In the genomic region with DNA sequence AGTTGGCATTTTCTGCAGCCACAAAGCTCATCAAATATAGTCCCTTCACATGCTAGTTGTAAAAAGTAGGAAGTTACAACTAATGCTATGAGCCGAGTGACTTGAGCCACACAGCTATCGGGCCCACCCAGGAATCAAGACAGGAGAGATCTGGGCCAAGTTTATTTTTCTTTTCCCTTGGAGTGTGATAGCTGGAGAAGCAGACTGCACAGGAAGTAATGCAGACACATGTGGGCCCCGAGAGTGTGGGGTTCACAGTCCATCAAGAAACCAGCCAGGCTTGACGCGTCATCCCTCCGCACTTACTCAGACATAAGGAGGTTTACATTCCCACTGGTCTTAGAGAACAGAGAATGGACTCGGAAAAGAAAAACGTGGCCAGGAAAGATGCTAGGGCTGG, we compare ENCODE assay signal across 19 cellular contexts.
DNase-seq lines count a peak whose midpoint lies in the region; ATAC-seq, FAIRE-seq and TF ChIP-seq lines count a peak whose summit lies in the region.
"Had no signal": no experiment of that assay in that cellular context is flagged by ENCODE, and none has a peak within 500 bp of the region (broad histone marks: within the 10 kb centered on the region; RNA-seq: fewer than 3 reads in every experiment).

No MANE protein-coding gene starts in this region.

- H3K27me3 ChIP-seq in heart left ventricle (no peaks in the 10 kb centered on the region), right atrium auricular region (no peaks in the 10 kb centered on the region), astrocyte (ENCODE audit: insufficient read depth, low read length) (no peaks in the 10 kb centered on the region), thoracic aorta (replicated peaks; ENCODE audit: insufficient read depth) (no peaks in the 10 kb centered on the region)
- H3K27me3 ChIP-seq: dorsolateral prefrontal cortex had no signal

- H3K4me1 ChIP-seq in heart left ventricle (peaks cover 0 to 28% (median 3%) of the 10 kb centered on the region in 12 donors), right atrium auricular region (no peaks in the 10 kb centered on the region), astrocyte (ENCODE audit: insufficient read depth, low read length) (peaks cover 41% of the 10 kb centered on the region), thoracic aorta (ENCODE audit: control insufficient read depth in 1 of 2, low read depth in 2 of 2) (peaks cover 7 to 29% of the 10 kb centered on the region in 2 donors)

- H4K20me1 ChIP-seq in astrocyte (ENCODE audit: insufficient read depth, low read length): no peaks in the 10 kb centered on the region

- intact Hi-C loops in heart left ventricle (cut with DNase I): no loop called here

- ATAC-seq in heart left ventricle (peak; percentile 33 to 93 (median 43)), thoracic aorta (ENCODE audit: insufficient number of reproducible peaks, low FRiP score, low read depth) (peak; percentile 16), GM19035 (IDR thresholded peaks at IDR 0.05; ENCODE audit: unreplicated experiment) (no peak), HG02981 (IDR thresholded peaks at IDR 0.05; ENCODE audit: unreplicated experiment) (no peak)
- ATAC-seq: T-cell had no signal

- peak; percentile 62 for FAIRE-seq in astrocyte (lab: Jason Lieb, UNC)
- FAIRE-seq: keratinocyte, small intestine had no signal

- no peak overlapping the region for H3K27ac ChIP-seq in heart left ventricle
- H3K27ac ChIP-seq in right atrium auricular region: no peak overlapping the region
- H3K27ac ChIP-seq in astrocyte (ENCODE audit: low read depth, low read length): peak overlapping the region; percentile 94
- peak overlapping the region in 1 of 2 donors; percentile 40 for H3K27ac ChIP-seq in thoracic aorta
- H3K27ac ChIP-seq: dorsolateral prefrontal cortex had no signal

- TF ChIP-seq POLR2A in heart left ventricle (IDR thresholded peaks at IDR 0.05): no peak

- H3K9me3 ChIP-seq in heart left ventricle: peaks cover 0 to 13% (median 0%) of the 10 kb centered on the region in 12 donors
- peaks cover 0 to 15% of the 10 kb centered on the region in 2 donors for H3K9me3 ChIP-seq in right atrium auricular region
- no peaks in the 10 kb centered on the region for H3K9me3 ChIP-seq in astrocyte (ENCODE audit: insufficient read depth, low read depth, low read length)
- peaks cover 2% of the 10 kb centered on the region for H3K9me3 ChIP-seq in thoracic aorta

- H2AFZ ChIP-seq in astrocyte (ENCODE audit: low read depth, low read length): peak overlapping the region; percentile 26

- peaks cover 17% of the 10 kb centered on the region for H3K9me3 Mint-ChIP-seq in astrocyte (ENCODE audit: unreplicated experiment)
- H3K9me3 Mint-ChIP-seq: neural crest cell had no signal

- H3K4me1 Mint-ChIP-seq in astrocyte (ENCODE audit: low read depth, unreplicated experiment): peaks cover 49% of the 10 kb centered on the region
- H3K4me1 Mint-ChIP-seq: activated naive CD8-positive, alpha-beta T cell treated with anti-CD3 and anti-CD28 coated beads, Interleukin-2, amount 10 ng/mL, durations not matched to agents 7 days and 5 days; T-cell had no signal

- H3K27ac Mint-ChIP-seq in astrocyte (ENCODE audit: unreplicated experiment): peak overlapping the region; percentile 98
- H3K27ac Mint-ChIP-seq: activated naive CD8-positive, alpha-beta T cell treated with anti-CD3 and anti-CD28 coated beads, Interleukin-2, amount 10 ng/mL, durations not matched to agents 7 days and 5 days; T-cell had no signal

- H3K36me3 Mint-ChIP-seq in astrocyte (ENCODE audit: low read depth, unreplicated experiment): peaks cover 4% of the 10 kb centered on the region
- H3K36me3 Mint-ChIP-seq: activated naive CD8-positive, alpha-beta T cell treated with anti-CD3 and anti-CD28 coated beads, Interleukin-2, amount 10 ng/mL, durations not matched to agents 7 days and 5 days; T-cell had no signal

- no peaks in the 10 kb centered on the region for H3K36me3 ChIP-seq in heart left ventricle
- H3K36me3 ChIP-seq in right atrium auricular region: no peaks in the 10 kb centered on the region
- no peaks in the 10 kb centered on the region for H3K36me3 ChIP-seq in astrocyte (ENCODE audit: insufficient read depth, low read length)
- no peaks in the 10 kb centered on the region for H3K36me3 ChIP-seq in thoracic aorta

- H3K4me3 Mint-ChIP-seq in astrocyte (ENCODE audit: unreplicated experiment): peak overlapping the region; percentile 11
- H3K4me3 Mint-ChIP-seq: activated naive CD8-positive, alpha-beta T cell treated with anti-CD3 and anti-CD28 coated beads, Interleukin-2, amount 10 ng/mL, durations not matched to agents 7 days and 5 days; neural crest cell; T-cell had no signal

- H3K4me2 ChIP-seq in astrocyte (ENCODE audit: low read length): peak overlapping the region; percentile 56

- TF ChIP-seq CTCF in heart left ventricle (IDR thresholded peaks at IDR 0.05) (no peak), right atrium auricular region (IDR thresholded peaks at IDR 0.05) (no peak), astrocyte (IDR thresholded peaks at IDR 0.05; ENCODE audit: insufficient read depth, low read depth, low read length) (no peak), thoracic aorta (IDR thresholded peaks at IDR 0.05) (no peak)

- H3K9ac ChIP-seq in astrocyte (ENCODE audit: low read length): peak overlapping the region; percentile 76

- no peaks in the 10 kb centered on the region for H3K79me2 ChIP-seq in astrocyte (ENCODE audit: insufficient read depth, low read length)

- 59 to 75% (median 62%) methylated on average over 8 of the region's 8 CpGs for WGBS in heart left ventricle, 4 donors

- no peaks in the 10 kb centered on the region for H3K27me3 Mint-ChIP-seq in astrocyte (ENCODE audit: low read depth, unreplicated experiment)
- H3K27me3 Mint-ChIP-seq: T-cell had no signal

- DNase-seq in heart left ventricle (peak in 4 of 5 donors; percentile 20 to 61 (median 34)), right atrium auricular region (ENCODE audit: low spot score) (no peak), astrocyte (ENCODE audit: low read depth) (peak; percentile 100), kidney glomerular epithelial cell (lab: John Stamatoyannopoulos, UW) (peak; percentile 69), thoracic aorta (ENCODE audit: low spot score) (no peak), NCI-H748 (lab: John Stamatoyannopoulos, UW; ENCODE audit: unreplicated experiment) (no peak)
- DNase-seq: 8988T; activated CD4-positive, CD25-positive, alpha-beta regulatory T cell treated with anti-CD3 and anti-CD28 coated beads, Interleukin-2, amount 50 U/mL, for 72 hours; activated naive CD8-positive, alpha-beta T cell treated with anti-CD3 and anti-CD28 coated beads, Interleukin-2, amount 10 ng/mL, durations not matched to agents 7 days and 5 days; DMS153; dorsolateral prefrontal cortex; foreskin fibroblast; NK-92 treated with Interleukin-12 subunit alpha and Interleukin-12 subunit beta, amount 100 ng/mL, for 24 hours; small intestine; T-cell had no signal

- H3K4me3 ChIP-seq in heart left ventricle (no peak overlapping the region), right atrium auricular region (no peak overlapping the region), astrocyte (ENCODE audit: insufficient read depth, low read depth, low read length) (no peak overlapping the region), thoracic aorta (no peak overlapping the region)
- H3K4me3 ChIP-seq: dorsolateral prefrontal cortex had no signal

Comparison
In these comparisons a context has a peak if more than half of its experiments do, and no peak if none do; other contexts are left out.
1. DNase-seq: peak in heart left ventricle (4 of 5), astrocyte (single experiment) and kidney glomerular epithelial cell (single experiment); none in right atrium auricular region (single experiment), thoracic aorta (single experiment) and NCI-H748 (single experiment).
2. ATAC-seq: peak in heart left ventricle (4 of 4) and thoracic aorta (single experiment); none in GM19035 (single experiment) and HG02981 (single experiment).